ENCODE assay signal across 14 cellular contexts in the genomic region with DNA sequence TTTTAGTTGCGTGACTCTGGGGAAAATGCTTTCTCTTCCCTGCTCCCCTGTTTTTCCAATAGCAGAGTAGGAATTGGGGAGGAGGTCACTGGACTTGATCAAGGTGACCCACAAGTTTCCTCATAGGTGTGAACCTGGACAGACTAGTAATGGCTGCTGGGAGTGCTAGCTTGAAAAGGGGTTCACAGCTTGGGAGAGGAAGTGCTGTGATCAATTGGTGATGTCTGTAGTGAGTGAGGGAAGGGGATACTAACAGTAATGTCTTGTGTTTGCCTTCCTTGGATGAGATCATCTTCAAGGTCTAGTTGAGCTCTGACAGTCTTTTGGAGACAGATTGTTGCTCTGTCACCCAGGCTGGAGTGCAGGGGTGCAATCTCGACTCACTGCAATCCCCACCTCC. TPM values are rescaled to one million over a fixed set of nuclear protein-coding genes. Genes with fewer than 3 reads are reported as not detected.
DNase-seq lines count a peak whose midpoint lies in the region; ATAC-seq, FAIRE-seq and TF ChIP-seq lines count a peak whose summit lies in the region.
"Had no signal": no experiment of that assay in that cellular context is flagged by ENCODE, and none has a peak within 500 bp of the region (broad histone marks: within the 10 kb centered on the region; RNA-seq: fewer than 3 reads in every experiment).

No MANE protein-coding gene starts in this region.

- peaks cover 0 to 16% of the 10 kb centered on the region in 2 donors for H3K36me3 Mint-ChIP-seq in activated T-cell treated with anti-CD3 and anti-CD28 coated beads, Interleukin-2, amount 50 U/mL, for 72 hours (ENCODE audit: insufficient read depth in 2 of 2)
- H3K36me3 Mint-ChIP-seq in progenitor cell of endocrine pancreas (ENCODE audit: insufficient read depth), result peaks cover 8% of the 10 kb centered on the region

- H3K9me2 ChIP-seq in OCI-LY1 (ENCODE audit: low read depth, low read length), result no peaks in the 10 kb centered on the region

- peak overlapping the region; percentile 83 for H3K4me3 ChIP-seq in OCI-LY1 (ENCODE audit: low read depth, low read length, poor library complexity, severe bottlenecking)
- H3K4me3 ChIP-seq in GM12878, result peak overlapping the region; percentile 99; the same call in 1 of the 2 replicates

- H3F3A ChIP-seq in OCI-LY1 (ENCODE audit: insufficient read depth, low read length), result no peaks in the 10 kb centered on the region

- SMC1A ChIA-PET in GM12878 (lab: Charles Lee; ENCODE audit: uncharacterized antibody, unreplicated experiment), result no interaction called here

- no peaks in the 10 kb centered on the region for H3K9me3 Mint-ChIP-seq in activated T-cell treated with anti-CD3 and anti-CD28 coated beads, Interleukin-2, amount 50 U/mL, for 72 hours
- H3K9me3 Mint-ChIP-seq in progenitor cell of endocrine pancreas (ENCODE audit: low read depth), result no peaks in the 10 kb centered on the region

- H3K27me3 ChIP-seq in OCI-LY1 (ENCODE audit: insufficient read depth, low read length) (no peaks in the 10 kb centered on the region), GM12878 (replicated peaks in 1 of 2; ENCODE audit: control insufficient read depth in 2 of 2, insufficient read depth in 2 of 2, low read length in 1 of 2) (no peaks in the 10 kb centered on the region)

- peak overlapping the region; percentile 17 for H3K27ac Mint-ChIP-seq in activated T-cell treated with anti-CD3 and anti-CD28 coated beads, Interleukin-2, amount 50 U/mL, for 72 hours
- peak overlapping the region; percentile 49 for H3K27ac Mint-ChIP-seq in progenitor cell of endocrine pancreas

- ATAC-seq in activated T-cell treated with anti-CD3 and anti-CD28 coated beads, Interleukin-2, amount 50 U/mL, for 72 hours (replicated peaks in 1 of 2), result no peak
- no peak for ATAC-seq in GM12878
- ATAC-seq: activated CD4-positive, CD25-positive, alpha-beta regulatory T cell treated with anti-CD3 and anti-CD28 coated beads, Interleukin-2, amount 50 U/mL, for 24 hours; psoas muscle had no signal

- H3K4me3 Mint-ChIP-seq in activated T-cell treated with anti-CD3 and anti-CD28 coated beads, Interleukin-2, amount 50 U/mL, for 72 hours, result peak overlapping the region; percentile 95 to 98
- peak overlapping the region; percentile 95 for H3K4me3 Mint-ChIP-seq in progenitor cell of endocrine pancreas (ENCODE audit: low read depth)

- RAD21 ChIA-PET in GM12878 (lab: Charles Lee; ENCODE audit: unreplicated experiment), result interaction anchor here (0.6 to 1.4 kb wide), 3 partner anchors 13 to 27 kb away, joined by 4 to 7 read pairs (median 4); a partner anchor contains a TSS

- H2AFZ ChIP-seq in OCI-LY1 (ENCODE audit: low read length) (no peak overlapping the region), GM12878 (ENCODE audit: control insufficient read depth, low read depth, low read length) (no peak overlapping the region)

- H3K27me3 Mint-ChIP-seq in activated T-cell treated with anti-CD3 and anti-CD28 coated beads, Interleukin-2, amount 50 U/mL, for 72 hours (ENCODE audit: low read depth), result no peaks in the 10 kb centered on the region
- H3K27me3 Mint-ChIP-seq in progenitor cell of endocrine pancreas, result no peaks in the 10 kb centered on the region

- H3K4me2 ChIP-seq in OCI-LY1 (ENCODE audit: low read length), result peak overlapping the region; percentile 80
- peak overlapping the region; percentile 81; the same call in 1 of the 2 replicates for H3K4me2 ChIP-seq in GM12878 (ENCODE audit: control insufficient read depth, insufficient read depth)

- intact Hi-C loops in GM12878 (cut with micrococcal nuclease; ENCODE audit: unreplicated experiment), result no loop called here

- H3K36me3 ChIP-seq in OCI-LY1 (ENCODE audit: insufficient read depth, low read length) (peaks cover 31% of the 10 kb centered on the region), GM12878 (ENCODE audit: control insufficient read depth in 2 of 2, insufficient read depth in 2 of 2, low read length in 1 of 2) (peaks cover 6 to 7% of the 10 kb centered on the region in 2 experiments)

- H3K4me1 ChIP-seq in OCI-LY1 (ENCODE audit: insufficient read depth, low read length, severe bottlenecking) (peaks cover 33% of the 10 kb centered on the region), GM12878 (ENCODE audit: control insufficient read depth, insufficient read depth, low read length) (peaks cover 21% of the 10 kb centered on the region)

- no peaks in the 10 kb centered on the region for H3K9me3 ChIP-seq in OCI-LY1 (ENCODE audit: low read length)
- H3K9me3 ChIP-seq in GM12878 (replicated peaks; ENCODE audit: control insufficient read depth, insufficient read depth, low read length), result no peaks in the 10 kb centered on the region
- H3K9me3 ChIP-seq: psoas muscle had no signal

- POLR2A ChIA-PET in GM12878 (lab: Charles Lee), result interaction anchor here (0.5 to 6.0 kb wide), 4 partner anchors 9 to 206 kb away, joined by 3 to 126 read pairs (median 7); a partner anchor contains a TSS

- no peak for FAIRE-seq in GM12878 (lab: Jason Lieb, UNC)
- no peak for FAIRE-seq in GM19239 (lab: Jason Lieb, UNC)

- peaks cover 47% of the 10 kb centered on the region for H3K4me1 Mint-ChIP-seq in activated T-cell treated with anti-CD3 and anti-CD28 coated beads, Interleukin-2, amount 50 U/mL, for 72 hours (ENCODE audit: low read depth)
- peaks cover 31% of the 10 kb centered on the region for H3K4me1 Mint-ChIP-seq in progenitor cell of endocrine pancreas (ENCODE audit: low read depth)

- H3K9ac ChIP-seq in OCI-LY1 (ENCODE audit: low read length), result peak overlapping the region; percentile 91
- peak overlapping the region; percentile 97; the same call in 1 of the 2 replicates for H3K9ac ChIP-seq in GM12878 (ENCODE audit: control insufficient read depth, insufficient read depth, low read length)

- BruUV-seq in GM12878 (replicated peaks; lab: Mats Ljungman, UMichigan), result no TSS peak

- no peak for DNase-seq in activated T-cell treated with anti-CD3 and anti-CD28 coated beads, Interleukin-2, amount 50 U/mL, for 72 hours
- no peak for DNase-seq in activated T-cell treated with anti-CD3 and anti-CD28 coated beads for 4 hours
- DNase-seq in GM12878 (ENCODE audit: low read depth, low spot score), result no peak
- no peak for DNase-seq in progenitor cell of endocrine pancreas (ENCODE audit: low spot score, unreplicated experiment)
- no peak for DNase-seq in GM19238 (ENCODE audit: insufficient read length, low spot score)
- no peak for DNase-seq in GM19239 (ENCODE audit: insufficient read length, low spot score)
- DNase-seq in Kasumi-1 (lab: John Stamatoyannopoulos, UW), result no peak
- DNase-seq: cortex of kidney; NCI-H1694; NCI-H526 treated with DMSO at 0.1 percent for 48 hours; psoas muscle; stimulated activated CD4-positive, alpha-beta T cell treated with anti-CD3 and anti-CD28 coated beads, Interleukin-1b, Interleukin-23, amount 100 ng/mL, for 48 hours had no signal

- no peak for TF ChIP-seq CTCF in OCI-LY1 (IDR thresholded peaks at IDR 0.05; ENCODE audit: low read length)
- TF ChIP-seq CTCF in GM12878 (IDR thresholded peaks at IDR 0.05 in 2 of 3, conservative IDR thresholded peaks at IDR 0.05 in 1 of 3; ENCODE audit: control insufficient read depth in 2 of 3, extremely low read depth in 1 of 3, insufficient read depth in 1 of 3, low read depth in 3 of 3, low read length in 3 of 3), result no peak
- no peak for TF ChIP-seq CTCF in progenitor cell of endocrine pancreas (IDR thresholded peaks at IDR 0.05; ENCODE audit: unreplicated experiment)

- no peak for TF ChIP-seq POLR2A in GM12878 (IDR thresholded peaks at IDR 0.05; ENCODE audit: low read depth, low read length)

- WGBS in GM12878 (ENCODE audit: insufficient coverage, insufficient replicate concordance, low lambda C conversion rate, missing lambda C conversion rate), result 95% methylated on average over 2 of the region's 2 CpGs

- TF ChIP-seq RAD21 in GM12878 (IDR thresholded peaks at IDR 0.05; ENCODE audit: insufficient read depth, low read depth, low read length), result no peak

- in situ Hi-C loops in GM12878 (cut with MboI), result loop anchor here (5.0 kb wide), 1 partner anchor 170 kb away; a partner anchor contains a TSS

- H3K27ac ChIP-seq in OCI-LY1 (ENCODE audit: low read depth, low read length, poor library complexity, severe bottlenecking) (peak overlapping the region; percentile 21), GM12878 (ENCODE audit: control insufficient read depth, insufficient read depth) (no peak overlapping the region)
- H3K27ac ChIP-seq: psoas muscle had no signal

- H3K79me2 ChIP-seq in OCI-LY1 (ENCODE audit: insufficient read depth, low read length) (0 out of 2 replicates have a peak, but pooled peaks cover 5% of the 10 kb centered on the region), GM12878 (ENCODE audit: control insufficient read depth, insufficient read depth, low read length) (peaks cover 35% of the 10 kb centered on the region)

- TF ChIP-seq EP300 in GM12878 (IDR thresholded peaks at IDR 0.05; ENCODE audit: borderline replicate concordance in 1 of 2, control insufficient read depth in 1 of 2, low read depth in 2 of 2, low read length in 2 of 2), result no peak

- CTCF ChIA-PET in GM12878 (lab: Yijun Ruan, JAX), result interaction anchor here (1.1 to 5.5 kb wide), 3 partner anchors 8 to 27 kb away, joined by 3 to 80 read pairs (median 5); a partner anchor contains a TSS

- H4K20me1 ChIP-seq in OCI-LY1 (ENCODE audit: insufficient read depth, low read length) (no peaks in the 10 kb centered on the region), GM12878 (ENCODE audit: control insufficient read depth, insufficient read depth) (peaks cover 4% of the 10 kb centered on the region)

RNA-seq across cellular contexts. Expression of a gene that starts 1.7 kb away (rescaled TPM):
- total RNA-seq in activated T-cell treated with anti-CD3 and anti-CD28 coated beads, Interleukin-2, amount 50 U/mL, for 72 hours, result 10 to 100 TPM; 80.3 to 82.6 TPM
- total RNA-seq in GM12878 (2013; cell fraction: nucleolus; rRNA removed), result 7.0 and 8.2 TPM in 2 replicates
- 48.7 and 66.9 TPM in 2 replicates for total RNA-seq in GM12878 (2014; rRNA removed)
- total RNA-seq in GM12878 (2014; rRNA removed; fragmentation: Illumina TruSeq; extraction: Trizol), result 9.6 and 10.2 TPM in 2 replicates
- total RNA-seq in GM12878 (2021), result 81.9 and 83.5 TPM in 2 replicates
- polyA plus RNA-seq in GM12878 (2011; ENCODE audit: low read depth), result 45.1 TPM
- polyA plus RNA-seq in GM12878 (2011; rRNA removed), result 19.4 and 34.0 TPM in 2 replicates
- polyA plus RNA-seq in GM12878 (2011; cell fraction: cytosol; rRNA removed), result 63.0 and 82.8 TPM in 2 replicates
- polyA plus RNA-seq in GM12878 (2011; cell fraction: nucleus; rRNA removed), result 60.4 and 63.6 TPM in 2 replicates
- polyA plus RNA-seq in GM12878 (2012), result 42.9 and 43.2 TPM in 2 replicates
- 26.2 and 28.9 TPM in 2 replicates for polyA plus RNA-seq in GM12878 (2014; fragmentation: Illumina TruSeq; extraction: Trizol)
- 1 to 10 TPM; 1.8 to 7.9 TPM for polyA plus RNA-seq in GM12878 (2014; fragmentation: Nextera tagmentation; extraction: Ambion mirVana)
- polyA plus RNA-seq in GM12878 (2014; rRNA removed), result 143 and 146 TPM in 2 replicates
- 100 to 1,000 TPM in 1 of 2 experiments, 10 to 100 TPM in 1; 90.3 to 102 TPM for polyA plus RNA-seq in GM12878 (2016; fragmentation: Nextera tagmentation; extraction: Ambion mirVana)
- polyA minus RNA-seq in GM12878 (2011; rRNA and poly(A)+ RNA removed), result 5.0 and 16.5 TPM in 2 replicates
- polyA minus RNA-seq in GM12878 (2011; cell fraction: cytosol; rRNA and poly(A)+ RNA removed), result 13.9 and 16.9 TPM in 2 replicates
- 7.6 and 8.8 TPM in 2 replicates for polyA minus RNA-seq in GM12878 (2011; cell fraction: nucleus; rRNA and poly(A)+ RNA removed)
- total RNA-seq in progenitor cell of endocrine pancreas, result 58.5 and 59.0 TPM in 2 replicates

RNA-seq across cellular contexts. Expression of a gene that starts 1.8 kb away (rescaled TPM):
- 100 to 1,000 TPM; 135 to 141 TPM for total RNA-seq in activated T-cell treated with anti-CD3 and anti-CD28 coated beads, Interleukin-2, amount 50 U/mL, for 72 hours
- total RNA-seq in GM12878 (2013; cell fraction: nucleolus; rRNA removed), result 31.4 and 47.6 TPM in 2 replicates
- total RNA-seq in GM12878 (2014; rRNA removed) (82.7 and 87.4 TPM in 2 replicates), GM12878 (2014; rRNA removed; fragmentation: Illumina TruSeq; extraction: Trizol) (39.2 and 41.7 TPM in 2 replicates), GM12878 (2021) (93.8 and 110 TPM in 2 replicates), progenitor cell of endocrine pancreas (103 and 110 TPM in 2 replicates)
- polyA plus RNA-seq in GM12878 (2011; ENCODE audit: low read depth), result 48.7 TPM
- polyA plus RNA-seq in GM12878 (2011; rRNA removed) (39.9 and 68.7 TPM in 2 replicates), GM12878 (2014; fragmentation: Illumina TruSeq; extraction: Trizol) (25.2 and 83.2 TPM in 2 replicates), GM12878 (2014; fragmentation: Nextera tagmentation; extraction: Ambion mirVana) (10 to 100 TPM in 1 of 2 experiments, 1 to 10 TPM in 1; 5.5 to 17.2 TPM), GM12878 (2014; rRNA removed) (109 and 140 TPM in 2 replicates), GM12878 (2016; fragmentation: Nextera tagmentation; extraction: Ambion mirVana) (10 to 100 TPM; 51.1 to 58.1 TPM)
- 114 and 137 TPM in 2 replicates for polyA plus RNA-seq in GM12878 (2011; cell fraction: cytosol; rRNA removed)
- 145 and 206 TPM in 2 replicates for polyA plus RNA-seq in GM12878 (2011; cell fraction: nucleus; rRNA removed)
- 105 and 125 TPM in 2 replicates for polyA plus RNA-seq in GM12878 (2012)
- 26.8 and 55.4 TPM in 2 replicates for polyA minus RNA-seq in GM12878 (2011; rRNA and poly(A)+ RNA removed)
- polyA minus RNA-seq in GM12878 (2011; cell fraction: cytosol; rRNA and poly(A)+ RNA removed), result 22.6 and 37.9 TPM in 2 replicates
- polyA minus RNA-seq in GM12878 (2011; cell fraction: nucleus; rRNA and poly(A)+ RNA removed), result 18.3 and 35.4 TPM in 2 replicates

RNA-seq across cellular contexts. Expression of a gene that starts 9.6 kb away (rescaled TPM):
- 100 to 1,000 TPM; 201 to 251 TPM for total RNA-seq in activated T-cell treated with anti-CD3 and anti-CD28 coated beads, Interleukin-2, amount 50 U/mL, for 72 hours
- 251 and 266 TPM in 2 replicates for total RNA-seq in GM12878 (2013; cell fraction: nucleolus; rRNA removed)
- total RNA-seq in GM12878 (2014; rRNA removed) (589 and 611 TPM in 2 replicates), GM12878 (2014; rRNA removed; fragmentation: Illumina TruSeq; extraction: Trizol) (343 and 363 TPM in 2 replicates), GM12878 (2021) (432 and 437 TPM in 2 replicates), progenitor cell of endocrine pancreas (299 and 306 TPM in 2 replicates)
- polyA plus RNA-seq in GM12878 (2011; ENCODE audit: low read depth), result 189 TPM
- polyA plus RNA-seq in GM12878 (2011; rRNA removed) (357 and 667 TPM in 2 replicates), GM12878 (2014; fragmentation: Illumina TruSeq; extraction: Trizol) (179 and 527 TPM in 2 replicates), GM12878 (2014; fragmentation: Nextera tagmentation; extraction: Ambion mirVana) (10 to 100 TPM; 19.9 to 50.5 TPM), GM12878 (2014; rRNA removed) (643 and 678 TPM in 2 replicates), GM12878 (2016; fragmentation: Nextera tagmentation; extraction: Ambion mirVana) (100 to 1,000 TPM; 441 to 447 TPM)
- polyA plus RNA-seq in GM12878 (2011; cell fraction: cytosol; rRNA removed), result 947 and 1,287 TPM in 2 replicates
- 955 and 1,091 TPM in 2 replicates for polyA plus RNA-seq in GM12878 (2011; cell fraction: nucleus; rRNA removed)
- polyA plus RNA-seq in GM12878 (2012), result 311 and 317 TPM in 2 replicates
- polyA minus RNA-seq in GM12878 (2011; rRNA and poly(A)+ RNA removed), result 734 and 867 TPM in 2 replicates
- 172 and 191 TPM in 2 replicates for polyA minus RNA-seq in GM12878 (2011; cell fraction: cytosol; rRNA and poly(A)+ RNA removed)
- polyA minus RNA-seq in GM12878 (2011; cell fraction: nucleus; rRNA and poly(A)+ RNA removed), result 196 and 303 TPM in 2 replicates

RNA-seq across cellular contexts. Expression of a gene that starts 21.9 kb away (rescaled TPM):
- total RNA-seq in activated T-cell treated with anti-CD3 and anti-CD28 coated beads, Interleukin-2, amount 50 U/mL, for 72 hours, result 1 to 10 TPM; 4.1 to 8.1 TPM
- total RNA-seq in GM12878 (2013; cell fraction: nucleolus; rRNA removed), result 12.9 and 13.0 TPM in 2 replicates
- total RNA-seq in GM12878 (2014; rRNA removed) (1.6 and 2.1 TPM in 2 replicates), GM12878 (2014; rRNA removed; fragmentation: Illumina TruSeq; extraction: Trizol) (0.81 and 0.92 TPM in 2 replicates), GM12878 (2021) (4.5 and 5.4 TPM in 2 replicates), progenitor cell of endocrine pancreas (7.7 TPM in 2 replicates)
- 0.70 TPM for polyA plus RNA-seq in GM12878 (2011; ENCODE audit: low read depth)
- polyA plus RNA-seq in GM12878 (2011; rRNA removed) (0.55 and 1.6 TPM in 2 replicates), GM12878 (2014; fragmentation: Illumina TruSeq; extraction: Trizol) (0.29 and 1.2 TPM in 2 replicates), GM12878 (2014; fragmentation: Nextera tagmentation; extraction: Ambion mirVana) (under 1 TPM in 1 of 2 experiments, not detected in 1; 0.05 TPM), GM12878 (2014; rRNA removed) (6.0 and 6.4 TPM in 2 replicates), GM12878 (2016; fragmentation: Nextera tagmentation; extraction: Ambion mirVana) (under 1 TPM; 0.76 to 0.78 TPM)
- polyA plus RNA-seq in GM12878 (2011; cell fraction: cytosol; rRNA removed), result 2.3 and 4.9 TPM in 2 replicates
- 81.8 and 81.9 TPM in 2 replicates for polyA plus RNA-seq in GM12878 (2011; cell fraction: nucleus; rRNA removed)
- 1.8 and 3.6 TPM in 2 replicates for polyA plus RNA-seq in GM12878 (2012)
- 0.59 and 1.9 TPM in 2 replicates for polyA minus RNA-seq in GM12878 (2011; rRNA and poly(A)+ RNA removed)
- polyA minus RNA-seq in GM12878 (2011; cell fraction: cytosol; rRNA and poly(A)+ RNA removed), result 0.73 and 0.80 TPM in 2 replicates
- 7.7 and 14.7 TPM in 2 replicates for polyA minus RNA-seq in GM12878 (2011; cell fraction: nucleus; rRNA and poly(A)+ RNA removed)

RNA-seq across cellular contexts. Expression of a gene that starts 23.4 kb away (rescaled TPM):
- 1 to 10 TPM; 1.9 to 2.3 TPM for total RNA-seq in activated T-cell treated with anti-CD3 and anti-CD28 coated beads, Interleukin-2, amount 50 U/mL, for 72 hours
- total RNA-seq in GM12878 (2013; cell fraction: nucleolus; rRNA removed), result 0.27 TPM in 1 of 2 replicates, not detected in the other
- 0.54 and 0.56 TPM in 2 replicates for total RNA-seq in GM12878 (2014; rRNA removed)
- total RNA-seq in GM12878 (2014; rRNA removed; fragmentation: Illumina TruSeq; extraction: Trizol), result 0.04 TPM in 1 of 2 replicates, not detected in the other
- total RNA-seq in GM12878 (2021), result 0.21 and 0.80 TPM in 2 replicates
- not detected for polyA plus RNA-seq in GM12878 (2011; ENCODE audit: low read depth)
- polyA plus RNA-seq in GM12878 (2011; rRNA removed), result not detected in 2 replicates
- polyA plus RNA-seq in GM12878 (2011; cell fraction: cytosol; rRNA removed), result 0.12 TPM in 1 of 2 replicates, not detected in the other
- polyA plus RNA-seq in GM12878 (2011; cell fraction: nucleus; rRNA removed), result 1.0 and 1.4 TPM in 2 replicates
- 0.11 and 0.38 TPM in 2 replicates for polyA plus RNA-seq in GM12878 (2012)
- polyA plus RNA-seq in GM12878 (2014; fragmentation: Illumina TruSeq; extraction: Trizol), result 0.26 and 0.71 TPM in 2 replicates
- polyA plus RNA-seq in GM12878 (2014; fragmentation: Nextera tagmentation; extraction: Ambion mirVana), result not detected
- polyA plus RNA-seq in GM12878 (2014; rRNA removed), result 0.29 and 0.57 TPM in 2 replicates
- polyA plus RNA-seq in GM12878 (2016; fragmentation: Nextera tagmentation; extraction: Ambion mirVana), result under 1 TPM; 0.20 to 0.21 TPM
- polyA minus RNA-seq in GM12878 (2011; rRNA and poly(A)+ RNA removed), result 0.41 TPM in 1 of 2 replicates, not detected in the other
- polyA minus RNA-seq in GM12878 (2011; cell fraction: cytosol; rRNA and poly(A)+ RNA removed), result not detected in 2 replicates
- not detected in 2 replicates for polyA minus RNA-seq in GM12878 (2011; cell fraction: nucleus; rRNA and poly(A)+ RNA removed)
- 49.9 and 53.1 TPM in 2 replicates for total RNA-seq in progenitor cell of endocrine pancreas
